20 cellular contexts compared by ENCODE assay signal in genomic region chr17:14156689-14157088, GRCh38.
DNase-seq lines count a peak whose midpoint lies in the region; ATAC-seq, FAIRE-seq and TF ChIP-seq lines count a peak whose summit lies in the region.
"Had no signal": no experiment of that assay in that cellular context is flagged by ENCODE, and none has a peak within 500 bp of the region (broad histone marks: within the 10 kb centered on the region; RNA-seq: fewer than 3 reads in every experiment).

No MANE protein-coding gene starts in this region.

- no peaks in the 10 kb centered on the region for H4K20me1 ChIP-seq in KMS-11 (ENCODE audit: insufficient read depth)

- peak; percentile 61 for DNase-seq in SKM-1 treated with dmso at 0.1 percent for 144 hours (lab: John Stamatoyannopoulos, UW; ENCODE audit: unreplicated experiment)
- DNase-seq in SKM-1 (lab: John Stamatoyannopoulos, UW; ENCODE audit: unreplicated experiment), result no peak
- no peak for DNase-seq in bronchial epithelial cell (ENCODE audit: low read depth)
- peak; percentile 37 for DNase-seq in renal cortical epithelial cell (ENCODE audit: low read depth)
- DNase-seq in mucosa of gallbladder (ENCODE audit: low spot score), result no peak
- DNase-seq in kidney glomerular epithelial cell (lab: John Stamatoyannopoulos, UW), result no peak
- DNase-seq: activated CD8-positive, alpha-beta T cell treated with anti-CD3 and anti-CD28 coated beads for 36 hours; activated effector memory CD4-positive, alpha-beta T cell treated with anti-CD3 and anti-CD28 coated beads, Interleukin-2, amount 50 U/mL, for 16 hours; body of pancreas; esophagus squamous epithelium; lower lobe of right lung; NCI-H1092; SJCRH30; stimulated activated CD4-positive, alpha-beta T cell treated with anti-CD3 and anti-CD28 coated beads, Interleukin-2, amount 100 ng/mL, for 24 hours; testis had no signal

- no peak overlapping the region for H3K9ac ChIP-seq in KMS-11

- H3K36me3 ChIP-seq in KMS-11 (ENCODE audit: insufficient read depth), result no peaks in the 10 kb centered on the region
- peaks cover 1% of the 10 kb centered on the region for H3K36me3 ChIP-seq in bronchial epithelial cell (ENCODE audit: control insufficient read depth, insufficient read depth, low read length)
- H3K36me3 ChIP-seq: lower lobe of right lung had no signal

- no peaks in the 10 kb centered on the region for H3K79me2 ChIP-seq in KMS-11 (ENCODE audit: insufficient read depth, low read depth)

- no peaks in the 10 kb centered on the region for H3K4me1 ChIP-seq in KMS-11 (ENCODE audit: low read depth, poor library complexity, severe bottlenecking)
- H3K4me1 ChIP-seq: body of pancreas, esophagus squamous epithelium, lower lobe of right lung, testis had no signal

- H2AFZ ChIP-seq in KMS-11 (ENCODE audit: low read depth), result no peak overlapping the region
- H2AFZ ChIP-seq: GM23338 had no signal

- no peak for ATAC-seq in HG02884 (IDR thresholded peaks at IDR 0.05; ENCODE audit: unreplicated experiment)
- ATAC-seq: activated CD8-positive, alpha-beta T cell treated with anti-CD3 and anti-CD28 coated beads for 36 hours; body of pancreas; GM23338; lower lobe of right lung; natural killer cell treated with Interleukin-12 subunit alpha and Interleukin-12 subunit beta and Interleukin-15 and Interleukin-18, amount 100 ng/mL, for 72 hours had no signal

- H3K27ac ChIP-seq in KMS-11, result peak overlapping the region; percentile 30; the same call in 1 of the 2 replicates
- H3K27ac ChIP-seq: body of pancreas, esophagus squamous epithelium, lower lobe of right lung, SJCRH30, testis had no signal

- no peak overlapping the region for H3K4me2 ChIP-seq in KMS-11
- H3K4me2 ChIP-seq: GM23338 had no signal

- H3K27me3 ChIP-seq in KMS-11 (ENCODE audit: insufficient read depth, low read depth) (no peaks in the 10 kb centered on the region), bronchial epithelial cell (ENCODE audit: control insufficient read depth, insufficient read depth, low read length) (no peaks in the 10 kb centered on the region)
- H3K27me3 ChIP-seq: body of pancreas, esophagus squamous epithelium, SJCRH30, testis had no signal

- TF ChIP-seq CTCF in KMS-11 (conservative IDR thresholded peaks at IDR 0.05; ENCODE audit: low read depth, low read length) (no peak), bronchial epithelial cell (IDR thresholded peaks at IDR 0.05; ENCODE audit: insufficient read depth, low read length, severe bottlenecking) (no peak)

- no peak overlapping the region for H3K4me3 ChIP-seq in KMS-11 (IDR thresholded peaks at IDR 0.05; ENCODE audit: insufficient read depth, low read depth, low read length)
- H3K4me3 ChIP-seq in bronchial epithelial cell (ENCODE audit: low read depth, low read length), result no peak overlapping the region
- H3K4me3 ChIP-seq: body of pancreas, esophagus squamous epithelium, GM23338, lower lobe of right lung, SJCRH30, testis had no signal

- FAIRE-seq in bronchial epithelial cell (lab: Jason Lieb, UNC), result peak; percentile 70
- FAIRE-seq: D721Med had no signal

Comparison
In these comparisons a context has a peak if more than half of its experiments do, and no peak if none do; other contexts are left out.
1. DNase-seq: peak in SKM-1 treated with dmso at 0.1 percent for 144 hours (single experiment) and renal cortical epithelial cell (single experiment); none in SKM-1 (single experiment), bronchial epithelial cell (single experiment), mucosa of gallbladder (single experiment) and kidney glomerular epithelial cell (single experiment).